1 cellular context compared by ENCODE assay signal in genomic region chr3:120469440-120470415, GRCh38.
A peak's percentile ranks its signal among the peaks of the same experiment; 100 is the strongest.
TF ChIP-seq lines count a peak whose summit lies in the region.

No MANE protein-coding gene starts in this region.

TF ChIP-seq in WTC11, 78 proteins besides CTCF, POLR2A, EP300 and RAD21 (continued from another document):
- no peak for TF ChIP-seq ERG (CRISPR knock-in tag; IDR thresholded peaks at IDR 0.05)
- 0 out of 2 replicates have a peak, but pooled peaks have one; percentile 19 for TF ChIP-seq ZNF423 (CRISPR knock-in tag; IDR thresholded peaks at IDR 0.05)
- no peak for TF ChIP-seq ATF6 (CRISPR knock-in tag; IDR thresholded peaks at IDR 0.05)
- no peak for TF ChIP-seq ZBTB43 (CRISPR knock-in tag; IDR thresholded peaks at IDR 0.05)
- TF ChIP-seq ATF1 (CRISPR knock-in tag; IDR thresholded peaks at IDR 0.05), result no peak
- TF ChIP-seq ZNF671 (CRISPR knock-in tag; IDR thresholded peaks at IDR 0.05), result no peak
- 0 out of 2 replicates have a peak, but pooled peaks have one; percentile 44 for TF ChIP-seq AR (CRISPR knock-in tag; IDR thresholded peaks at IDR 0.05)
- TF ChIP-seq ZNF396 (CRISPR knock-in tag; IDR thresholded peaks at IDR 0.05; ENCODE audit: borderline replicate concordance), result peak; percentile 89; the same call in 1 of the 2 replicates
- TF ChIP-seq CDX4 (CRISPR knock-in tag; IDR thresholded peaks at IDR 0.05; ENCODE audit: borderline replicate concordance), result no peak
- no peak for TF ChIP-seq AFF4 (CRISPR knock-in tag; IDR thresholded peaks at IDR 0.05; ENCODE audit: borderline replicate concordance)
- no peak for TF ChIP-seq FOXJ3 (CRISPR knock-in tag; IDR thresholded peaks at IDR 0.05; ENCODE audit: borderline replicate concordance)
